Comparison of ENCODE assay signal across 2 cellular contexts in the genomic region with DNA sequence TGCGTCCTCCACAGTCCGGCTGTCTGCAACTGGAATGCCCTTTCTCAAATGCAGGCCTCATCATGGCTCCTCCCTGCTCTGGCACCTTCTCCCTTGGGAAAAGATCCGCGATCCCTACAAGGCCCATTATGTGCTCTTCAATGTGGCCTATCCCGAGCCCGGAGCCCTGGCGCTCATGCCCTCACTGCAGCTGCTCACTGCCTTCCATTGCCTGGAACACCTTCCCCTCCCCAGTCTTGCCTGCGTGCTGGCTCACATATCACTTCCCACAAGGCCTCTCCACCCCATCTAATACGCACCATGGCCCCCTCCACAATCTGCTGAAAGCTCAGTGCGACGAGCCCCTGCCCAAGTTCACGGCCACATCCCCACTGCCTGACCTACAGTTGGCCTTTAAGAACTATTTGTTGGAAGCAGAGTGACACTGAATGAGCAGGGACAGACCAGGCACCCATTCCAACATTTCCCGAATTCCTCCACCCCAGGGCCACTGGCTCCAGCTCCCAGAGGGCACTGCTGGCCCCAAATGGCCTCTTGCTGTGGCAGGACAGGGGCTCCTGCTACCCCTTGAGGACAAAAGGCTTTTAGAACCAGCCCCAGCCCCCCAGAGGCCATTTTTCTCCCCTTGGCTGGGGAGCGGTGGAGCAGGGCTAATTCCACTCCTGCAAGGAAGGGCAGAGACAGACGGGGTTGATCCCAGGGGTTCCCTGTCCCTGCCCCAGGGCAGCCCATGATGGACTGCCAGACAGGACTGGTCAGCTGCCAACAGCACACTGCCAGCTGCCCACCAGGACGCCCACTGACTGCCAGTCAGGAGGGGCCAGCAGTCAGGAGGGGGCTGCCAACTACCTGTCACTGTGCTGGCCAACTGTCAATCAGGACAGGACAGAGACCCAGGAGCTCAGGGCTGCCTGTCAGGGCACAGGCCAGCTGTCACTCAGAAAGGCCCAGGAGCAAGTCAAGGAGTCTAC.
A peak's percentile ranks its signal among the peaks of the same experiment; 100 is the strongest.
TF ChIP-seq lines count a peak whose summit lies in the region.

No MANE protein-coding gene starts in this region.

TF ChIP-seq in HEK293, 187 proteins besides CTCF, POLR2A, EP300 and RAD21:
- TF ChIP-seq ZBTB48 (tag by site-specific recombination; IDR thresholded peaks at IDR 0.05): peak; percentile 62; the same call in 1 of the 2 replicates
- peak; percentile 16; the same call in 1 of the 2 replicates for TF ChIP-seq ZFHX2 (tag by site-specific recombination; conservative IDR thresholded peaks at IDR 0.05)
- no peak for TF ChIP-seq ZNF423 (tag by site-specific recombination; IDR thresholded peaks at IDR 0.05)
- no peak for TF ChIP-seq ZNF221 (tag by site-specific recombination; IDR thresholded peaks at IDR 0.05; ENCODE audit: borderline replicate concordance)
- TF ChIP-seq, protein P1, sequence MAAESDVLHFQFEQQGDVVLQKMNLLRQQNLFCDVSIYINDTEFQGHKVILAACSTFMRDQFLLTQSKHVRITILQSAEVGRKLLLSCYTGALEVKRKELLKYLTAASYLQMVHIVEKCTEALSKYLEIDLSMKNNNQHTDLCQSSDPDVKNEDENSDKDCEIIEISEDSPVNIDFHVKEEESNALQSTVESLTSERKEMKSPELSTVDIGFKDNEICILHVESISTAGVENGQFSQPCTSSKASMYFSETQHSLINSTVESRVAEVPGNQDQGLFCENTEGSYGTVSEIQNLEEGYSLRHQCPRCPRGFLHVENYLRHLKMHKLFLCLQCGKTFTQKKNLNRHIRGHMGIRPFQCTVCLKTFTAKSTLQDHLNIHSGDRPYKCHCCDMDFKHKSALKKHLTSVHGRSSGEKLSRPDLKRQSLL (tag by site-specific recombination; IDR thresholded peaks at IDR 0.05): peak; percentile 24; the same call in 1 of the 2 replicates
- TF ChIP-seq ZNF600 (tag by site-specific recombination; IDR thresholded peaks at IDR 0.05): peak; percentile 68
- 0 out of 2 replicates have a peak, but pooled peaks have one; percentile 26 for TF ChIP-seq ZIC2 (tag by site-specific recombination; IDR thresholded peaks at IDR 0.05)

TF ChIP-seq in liver, 16 proteins besides CTCF, POLR2A, EP300 and RAD21:
- peak; percentile 75 for TF ChIP-seq NR2F2 (IDR thresholded peaks at IDR 0.05)
- TF ChIP-seq FOXA1 (IDR thresholded peaks at IDR 0.05): no peak
- no peak for TF ChIP-seq SP1 (IDR thresholded peaks at IDR 0.05)
- peak; percentile 42 to 64 for TF ChIP-seq RXRA (IDR thresholded peaks at IDR 0.05)
